20 cellular contexts compared by ENCODE assay signal in the genomic region with DNA sequence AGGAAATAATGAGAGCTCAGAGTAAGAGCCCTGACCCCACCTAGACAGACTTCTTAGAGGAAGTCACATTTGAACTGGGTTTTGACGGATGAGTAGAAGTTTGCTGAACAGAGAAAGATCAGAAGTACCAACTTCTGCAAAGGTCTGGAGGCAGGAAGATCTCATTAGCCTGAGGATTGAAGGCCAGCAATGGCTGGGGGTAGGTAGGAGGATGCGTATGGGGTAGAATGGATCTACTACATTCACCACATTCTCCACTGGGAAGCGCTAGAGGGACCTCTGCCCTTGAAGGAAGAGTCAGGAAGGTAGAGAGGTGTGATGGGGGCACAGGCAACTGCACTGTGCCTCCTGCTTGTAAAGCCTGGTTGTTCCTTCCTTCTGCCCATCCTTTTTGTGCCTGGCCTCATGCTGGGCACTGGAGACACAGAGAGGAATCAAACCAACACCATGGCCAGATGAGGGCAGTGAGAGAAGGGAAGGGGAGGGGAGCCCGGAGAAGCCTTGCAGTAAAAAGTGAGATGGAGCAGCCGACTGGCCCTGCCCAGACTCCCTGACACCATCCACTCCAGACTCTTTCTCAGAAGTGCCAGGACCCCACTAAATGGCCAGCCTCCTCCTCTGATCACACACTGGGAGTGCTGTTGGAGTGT. TPM values are rescaled to one million over a fixed set of nuclear protein-coding genes. Genes with fewer than 3 reads are reported as not detected.
DNase-seq lines count a peak whose midpoint lies in the region; ATAC-seq, FAIRE-seq and TF ChIP-seq lines count a peak whose summit lies in the region.
"Had no signal": no experiment of that assay in that cellular context is flagged by ENCODE, and none has a peak within 500 bp of the region (broad histone marks: within the 10 kb centered on the region; RNA-seq: fewer than 3 reads in every experiment).

No MANE protein-coding gene starts in this region.

- no peak overlapping the region for H3K27ac ChIP-seq in HEK293 (ENCODE audit: extremely low read depth, low read depth, low read length)
- H3K27ac ChIP-seq in mesendoderm (ENCODE audit: low read depth, low read length): no peak overlapping the region
- no peak overlapping the region for H3K27ac ChIP-seq in gastrocnemius medialis
- H3K27ac ChIP-seq: lower lobe of right lung, prostate gland had no signal

- no peak for TF ChIP-seq POLR2A in gastrocnemius medialis (IDR thresholded peaks at IDR 0.05)

- no peak overlapping the region for H3K18ac ChIP-seq in mesendoderm (ENCODE audit: low read length)

- in situ Hi-C loops in gastrocnemius medialis (cut with MboI; ENCODE audit: low sequenced_read_pairs in 4 of 4): loop anchor here (5.0 to 25.0 kb wide), 7 partner anchors 98 to 321 kb away; a partner anchor contains a TSS

- H3K9me3 Mint-ChIP-seq in CD14-positive monocyte (peaks cover 0 to 12% (median 5%) of the 10 kb centered on the region in 7 donors), WTC11 (no peaks in the 10 kb centered on the region), Calu3 (ENCODE audit: low read depth, unreplicated experiment) (no peaks in the 10 kb centered on the region)
- H3K9me3 Mint-ChIP-seq: activated CD4-positive, alpha-beta T cell treated with anti-CD3 and anti-CD28 coated beads, Interleukin-2, amount 10 ng/mL, durations not matched to agents 7 days and 5 days; activated T-cell treated with anti-CD3 and anti-CD28 coated beads, Interleukin-2, amount 50 U/mL, for 4 hours; naive thymus-derived CD8-positive, alpha-beta T cell had no signal

- CTCF ChIA-PET in HEK293 (lab: Yijun Ruan, JAX): interaction anchor here (0.6 to 9.3 kb wide), 13 partner anchors 11 to 543 kb away, joined by 3 to 273 read pairs (median 3); no protein-coding TSS in a partner anchor
- CTCF ChIA-PET in WTC11 (lab: Charles Lee): interaction anchor here (0.8 to 6.9 kb wide), 12 partner anchors 9 to 213 kb away, joined by 3 to 111 read pairs (median 5); no protein-coding TSS in a partner anchor
- CTCF ChIA-PET in Calu3 (lab: Charles Lee): interaction anchor here (1.1 to 1.4 kb wide), 2 partner anchors 99 to 223 kb away, joined by 3 to 6 read pairs; no protein-coding TSS in a partner anchor

- POLR2A ChIA-PET in HEK293 (lab: Yijun Ruan, JAX) (no interaction called here), WTC11 (lab: Charles Lee) (interaction anchor here (0.5 kb wide), 1 partner anchor 612 kb away, joined by 3 read pairs; no protein-coding TSS in a partner anchor)

- H3K36me3 ChIP-seq in HEK293 (ENCODE audit: control insufficient read depth in 2 of 2, insufficient read depth in 1 of 2, low read length in 2 of 2): no peaks in the 10 kb centered on the region
- H3K36me3 ChIP-seq in mesendoderm (ENCODE audit: control insufficient read depth, insufficient read depth, low read length): no peaks in the 10 kb centered on the region
- no peaks in the 10 kb centered on the region for H3K36me3 ChIP-seq in gastrocnemius medialis
- H3K36me3 ChIP-seq: lower lobe of right lung, prostate gland had no signal

- H3K9me3 ChIP-seq in HEK293 (ENCODE audit: control insufficient read depth, insufficient read depth, low read depth, low read length) (no peaks in the 10 kb centered on the region), gastrocnemius medialis (no peaks in the 10 kb centered on the region)
- H3K9me3 ChIP-seq: lower lobe of right lung, prostate gland had no signal

- no peak overlapping the region for H3K56ac ChIP-seq in mesendoderm (ENCODE audit: low read length)

- H2BK5ac ChIP-seq in mesendoderm (ENCODE audit: low read length): no peak overlapping the region

- H3K9ac ChIP-seq in mesendoderm (ENCODE audit: low read length): no peak overlapping the region

- no peak overlapping the region for H4K5ac ChIP-seq in mesendoderm (ENCODE audit: low read length)

- no peaks in the 10 kb centered on the region for H3K4me1 ChIP-seq in HEK293 (ENCODE audit: control insufficient read depth, insufficient read depth, low read length)
- no peaks in the 10 kb centered on the region for H3K4me1 ChIP-seq in mesendoderm (ENCODE audit: control insufficient read depth, low read depth, low read length)
- peaks cover 0 to 3% of the 10 kb centered on the region in 2 donors for H3K4me1 ChIP-seq in gastrocnemius medialis

- H3K4me3 ChIP-seq in HEK293 (ENCODE audit: low read depth, low read length) (no peak overlapping the region), mesendoderm (ENCODE audit: low read length) (no peak overlapping the region), gastrocnemius medialis (no peak overlapping the region)
- H3K4me3 ChIP-seq: lower lobe of right lung, prostate gland had no signal

- TF ChIP-seq CTCF in CD14-positive monocyte (IDR thresholded peaks at IDR 0.05): no peak
- TF ChIP-seq CTCF in HEK293 (tag by site-specific recombination; IDR thresholded peaks at IDR 0.05): no peak
- TF ChIP-seq CTCF in WTC11 (IDR thresholded peaks at IDR 0.05): no peak
- no peak for TF ChIP-seq CTCF in D721Med (IDR thresholded peaks at IDR 0.05; ENCODE audit: insufficient read depth, missing control alignments)
- TF ChIP-seq CTCF in gastrocnemius medialis (IDR thresholded peaks at IDR 0.05 in 4 of 5, conservative IDR thresholded peaks at IDR 0.05 in 1 of 5): no peak
- no peak for TF ChIP-seq CTCF in Calu3 (IDR thresholded peaks at IDR 0.05; ENCODE audit: unreplicated experiment)

- H3K23ac ChIP-seq in mesendoderm (ENCODE audit: low read length): no peak overlapping the region

- no peaks in the 10 kb centered on the region for H3K79me1 ChIP-seq in mesendoderm (ENCODE audit: low read length)

- WGBS in mesendoderm (ENCODE audit: extremely low coverage, insufficient coverage, low lambda C conversion rate): no CpG with 5 or more reads among the region's 5 CpGs

- H3K27me3 ChIP-seq in mesendoderm (ENCODE audit: insufficient read depth, low read length, poor library complexity) (peaks cover 19% of the 10 kb centered on the region), gastrocnemius medialis (peaks cover 12 to 19% (median 16%) of the 10 kb centered on the region in 3 donors)

- intact Hi-C loops in CD14-positive monocyte (cut with micrococcal nuclease) (loop anchor here (5.0 kb wide), 3 partner anchors 103 to 318 kb away; no protein-coding TSS in a partner anchor), gastrocnemius medialis (cut with DNase I; ENCODE audit: low total_unique reads) (no loop called here), Calu3 (cut with micrococcal nuclease; ENCODE audit: unreplicated experiment) (no loop called here)

- peak; percentile 10 for DNase-seq in CD14-positive monocyte (ENCODE audit: low spot score)
- DNase-seq in WTC11 (ENCODE audit: low spot score): no peak
- DNase-seq in mesendoderm: peak; percentile 83
- no peak for DNase-seq in D721Med (ENCODE audit: insufficient read length, low spot score)
- DNase-seq in gastrocnemius medialis: no peak
- DNase-seq in Calu3: no peak
- DNase-seq: activated CD4-positive, alpha-beta T cell treated with anti-CD3 and anti-CD28 coated beads, Interleukin-2, amount 10 ng/mL, durations not matched to agents 7 days and 5 days; activated T-cell treated with anti-CD3 and anti-CD28 coated beads, Interleukin-2, amount 50 U/mL, for 4 hours; central memory CD4-positive, alpha-beta T cell; DMS153; foreskin melanocyte; lower lobe of right lung; naive thymus-derived CD8-positive, alpha-beta T cell; NCI-H2171 treated with DMSO at 0.1 percent for 48 hours; NK-92 treated with Interleukin-12 subunit alpha and Interleukin-12 subunit beta, amount 100 ng/mL, for 24 hours had no signal

- H3K4ac ChIP-seq in mesendoderm (ENCODE audit: low read depth, low read length): no peak overlapping the region

- no peak overlapping the region for H2AK5ac ChIP-seq in mesendoderm (ENCODE audit: low read length)

- no peak overlapping the region for H2BK120ac ChIP-seq in mesendoderm (ENCODE audit: low read depth, low read length)

- peak; percentile 53 for ATAC-seq in WTC11
- ATAC-seq in gastrocnemius medialis: no peak
- no peak for ATAC-seq in HG03139 (IDR thresholded peaks at IDR 0.05; ENCODE audit: unreplicated experiment)
- ATAC-seq: activated T-cell treated with anti-CD3 and anti-CD28 coated beads, Interleukin-2, amount 50 U/mL, for 4 hours; lower lobe of right lung; naive thymus-derived CD8-positive, alpha-beta T cell had no signal

- BruUV-seq in Calu3 (replicated peaks; lab: Mats Ljungman, UMichigan): no TSS peak

- H3K27ac Mint-ChIP-seq in CD14-positive monocyte (no peak overlapping the region), WTC11 (no peak overlapping the region), Calu3 (ENCODE audit: unreplicated experiment) (no peak overlapping the region)
- H3K27ac Mint-ChIP-seq: activated CD4-positive, alpha-beta T cell treated with anti-CD3 and anti-CD28 coated beads, Interleukin-2, amount 10 ng/mL, durations not matched to agents 7 days and 5 days had no signal

- FAIRE-seq in D721Med (lab: Jason Lieb, UNC): no peak
- FAIRE-seq: endometrium had no signal

- H3K79me2 ChIP-seq in mesendoderm (ENCODE audit: control insufficient read depth, insufficient read depth, low read length): no peaks in the 10 kb centered on the region

- no peak overlapping the region for H3K4me2 ChIP-seq in mesendoderm (ENCODE audit: low read length)

- H3K4me1 Mint-ChIP-seq in CD14-positive monocyte: peaks cover 5% of the 10 kb centered on the region
- peaks cover 4% of the 10 kb centered on the region for H3K4me1 Mint-ChIP-seq in WTC11
- H3K4me1 Mint-ChIP-seq in Calu3 (ENCODE audit: low read depth, unreplicated experiment): no peaks in the 10 kb centered on the region

- H3K36me3 Mint-ChIP-seq in CD14-positive monocyte (peaks cover 4 to 6% of the 10 kb centered on the region in 2 donors), WTC11 (no peaks in the 10 kb centered on the region), Calu3 (ENCODE audit: insufficient read depth, unreplicated experiment) (peaks cover 5% of the 10 kb centered on the region)

- H3K4me3 Mint-ChIP-seq in CD14-positive monocyte: no peak overlapping the region
- H3K4me3 Mint-ChIP-seq in WTC11: no peak overlapping the region
- H3K4me3 Mint-ChIP-seq in Calu3 (ENCODE audit: low read depth, unreplicated experiment): no peak overlapping the region
- H3K4me3 Mint-ChIP-seq: activated CD4-positive, alpha-beta T cell treated with anti-CD3 and anti-CD28 coated beads, Interleukin-2, amount 10 ng/mL, durations not matched to agents 7 days and 5 days; activated T-cell treated with anti-CD3 and anti-CD28 coated beads, Interleukin-2, amount 50 U/mL, for 4 hours had no signal

- H3K27me3 Mint-ChIP-seq in CD14-positive monocyte (ENCODE audit: low read depth in 3 of 3) (peaks cover 42 to 53% (median 46%) of the 10 kb centered on the region in 3 donors), WTC11 (ENCODE audit: low read depth) (peaks cover 60% of the 10 kb centered on the region), Calu3 (ENCODE audit: unreplicated experiment) (peaks cover 90% of the 10 kb centered on the region)

- no peak overlapping the region for H4K8ac ChIP-seq in mesendoderm (ENCODE audit: low read depth, low read length)

- H2BK15ac ChIP-seq in mesendoderm (replicated peaks; ENCODE audit: low read depth): no peak overlapping the region

RNA-seq across cellular contexts. Expression of a gene that starts 4.9 kb away (rescaled TPM):
- not detected for polyA plus RNA-seq in CD14-positive monocyte
- total RNA-seq in WTC11 (2021) (0.37 to 0.78 TPM (median 0.60 TPM) in 3 replicates), gastrocnemius medialis (not detected), Calu3 (2022) (not detected in 2 replicates)
- polyA plus RNA-seq in mesendoderm (2013, experiment 1 of 2): 0.34 TPM
- 0.42 TPM for polyA plus RNA-seq in mesendoderm (2013, experiment 2 of 2)
- polyA plus RNA-seq: BJ had no signal

Comparison
In these comparisons a context has a peak if more than half of its experiments do, and no peak if none do; other contexts are left out.
1. DNase-seq: peak in CD14-positive monocyte (single experiment) and mesendoderm (single experiment); none in WTC11 (single experiment), D721Med (single experiment), gastrocnemius medialis (0 of 2) and Calu3 (single experiment).
2. intact Hi-C loops: an anchor here in CD14-positive monocyte (5.0 kb wide); none called in gastrocnemius medialis and Calu3.